Comparison of ENCODE assay signal across 8 cellular contexts in the genomic region with DNA sequence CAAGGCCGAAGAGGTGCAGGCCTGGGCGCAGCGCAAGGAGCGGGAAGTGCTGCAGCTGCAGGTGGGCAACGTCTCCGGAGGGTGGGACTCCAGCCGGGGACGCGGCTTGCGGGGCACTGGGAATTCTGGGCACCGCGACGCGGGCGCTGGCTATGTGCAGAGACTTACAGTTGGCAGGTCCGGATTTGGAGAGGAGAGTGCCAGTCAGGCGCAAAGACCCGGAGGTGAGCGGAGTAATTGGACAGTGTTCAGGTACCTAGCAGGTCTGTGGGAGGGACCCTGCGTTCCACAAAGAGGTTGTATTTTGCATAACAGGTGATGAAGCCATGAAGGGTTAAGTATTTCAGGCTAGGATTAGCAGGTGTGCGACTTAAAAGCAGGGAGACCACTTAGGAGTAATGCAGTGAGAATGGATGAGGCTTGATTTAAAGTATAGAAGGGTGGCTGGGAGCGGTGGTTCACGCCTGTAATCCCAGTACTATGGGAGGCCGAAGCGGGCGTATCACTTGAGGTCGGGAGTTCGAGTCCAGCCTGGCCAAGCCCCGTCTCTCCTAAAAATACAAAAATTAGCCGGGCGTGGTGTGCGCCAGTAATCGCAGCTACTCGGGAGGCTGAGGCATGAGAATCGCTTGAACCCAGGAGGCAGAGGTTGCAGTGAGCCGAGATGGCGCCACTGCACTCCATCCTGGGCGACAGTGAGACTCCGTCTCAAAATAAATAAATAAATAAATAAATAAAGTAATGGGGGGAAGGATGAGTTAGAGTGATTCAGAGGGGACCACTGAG. TPM values are rescaled to one million over a fixed set of nuclear protein-coding genes. Genes with fewer than 3 reads are reported as not detected.
A peak's percentile ranks its signal among the peaks of the same experiment; 100 is the strongest.
DNase-seq lines count a peak whose midpoint lies in the region; ATAC-seq lines count a peak whose summit lies in the region.

No MANE protein-coding gene starts in this region.

- DNase-seq in activated CD8-positive, alpha-beta memory T cell treated with anti-CD3 and anti-CD28 coated beads for 24 hours = peak; percentile 72
- DNase-seq in activated CD8-positive, alpha-beta memory T cell treated with anti-CD3 and anti-CD28 coated beads, Interleukin-2, amount 50 U/mL, for 4 hours = no peak
- DNase-seq in NCI-H2029 treated with DMSO at 0.1 percent for 48 hours (lab: John Stamatoyannopoulos, UW) (peak; percentile 39), GOT3 (lab: John Stamatoyannopoulos, UW) (no peak), left lobe of liver (ENCODE audit: low spot score) (no peak)
- DNase-seq in activated naive CD8-positive, alpha-beta T cell treated with anti-CD3 and anti-CD28 coated beads for 36 hours = no peak
- no peak for DNase-seq in stimulated activated naive B cell treated with anti-CD40 and anti-IgM and Interleukin-4, amounts not matched to agents 10 μg/mL and 1 μg/mL and 100 μg/mL, for 72 hours

- H3K27ac Mint-ChIP-seq in activated naive CD8-positive, alpha-beta T cell treated with anti-CD3 and anti-CD28 coated beads for 36 hours = peak overlapping the region; percentile 17
- peak overlapping the region; percentile 89 for H3K27ac Mint-ChIP-seq in stimulated activated naive B cell treated with anti-CD40 and anti-IgM and Interleukin-4, amounts not matched to agents 10 μg/mL and 1 μg/mL and 100 μg/mL, for 72 hours

- H3K9me3 Mint-ChIP-seq in activated naive CD8-positive, alpha-beta T cell treated with anti-CD3 and anti-CD28 coated beads for 36 hours = no peaks in the 10 kb centered on the region
- no peaks in the 10 kb centered on the region for H3K9me3 Mint-ChIP-seq in stimulated activated naive B cell treated with anti-CD40 and anti-IgM and Interleukin-4, amounts not matched to agents 10 μg/mL and 1 μg/mL and 100 μg/mL, for 72 hours

- no peak for ATAC-seq in stimulated activated naive B cell treated with anti-CD40 and anti-IgM and Interleukin-4, amounts not matched to agents 10 μg/mL and 1 μg/mL and 100 μg/mL, for 72 hours (replicated peaks)
- no peak for ATAC-seq in left lobe of liver

- peaks cover 32% of the 10 kb centered on the region for H3K36me3 ChIP-seq in iPS-20b (ENCODE audit: insufficient read depth, low read depth, low read length)

- H3K4me3 ChIP-seq in iPS-20b (ENCODE audit: low read length) = peak overlapping the region; percentile 96

- H3K4me3 Mint-ChIP-seq in activated naive CD8-positive, alpha-beta T cell treated with anti-CD3 and anti-CD28 coated beads for 36 hours = peak overlapping the region; percentile 85
- H3K4me3 Mint-ChIP-seq in stimulated activated naive B cell treated with anti-CD40 and anti-IgM and Interleukin-4, amounts not matched to agents 10 μg/mL and 1 μg/mL and 100 μg/mL, for 72 hours = peak overlapping the region; percentile 86 to 94

- no peaks in the 10 kb centered on the region for H3K9me3 ChIP-seq in iPS-20b (ENCODE audit: insufficient read depth, low read depth, low read length)

- no peaks in the 10 kb centered on the region for H3K27me3 Mint-ChIP-seq in activated naive CD8-positive, alpha-beta T cell treated with anti-CD3 and anti-CD28 coated beads for 36 hours
- no peaks in the 10 kb centered on the region for H3K27me3 Mint-ChIP-seq in stimulated activated naive B cell treated with anti-CD40 and anti-IgM and Interleukin-4, amounts not matched to agents 10 μg/mL and 1 μg/mL and 100 μg/mL, for 72 hours

- H3K4me1 ChIP-seq in iPS-20b (ENCODE audit: insufficient read depth, low read length) = peaks cover 15% of the 10 kb centered on the region

- no peaks in the 10 kb centered on the region for H3K27me3 ChIP-seq in iPS-20b (ENCODE audit: insufficient read depth, low read length)

- H3K4me1 Mint-ChIP-seq in activated naive CD8-positive, alpha-beta T cell treated with anti-CD3 and anti-CD28 coated beads for 36 hours = peaks cover 20% of the 10 kb centered on the region
- H3K4me1 Mint-ChIP-seq in stimulated activated naive B cell treated with anti-CD40 and anti-IgM and Interleukin-4, amounts not matched to agents 10 μg/mL and 1 μg/mL and 100 μg/mL, for 72 hours = peaks cover 14 to 38% of the 10 kb centered on the region in 2 donors

- peaks cover 22% of the 10 kb centered on the region for H3K36me3 Mint-ChIP-seq in activated naive CD8-positive, alpha-beta T cell treated with anti-CD3 and anti-CD28 coated beads for 36 hours
- peaks cover 24 to 30% of the 10 kb centered on the region in 2 donors for H3K36me3 Mint-ChIP-seq in stimulated activated naive B cell treated with anti-CD40 and anti-IgM and Interleukin-4, amounts not matched to agents 10 μg/mL and 1 μg/mL and 100 μg/mL, for 72 hours

- no peak overlapping the region for H3K27ac ChIP-seq in iPS-20b (ENCODE audit: low read length)

- H3K9ac ChIP-seq in iPS-20b (ENCODE audit: low read depth, low read length) = peak overlapping the region; percentile 87; the same call in 1 of the 2 replicates

RNA-seq across cellular contexts. Expression of a gene that starts 1.0 kb away (rescaled TPM):
- total RNA-seq in activated naive CD8-positive, alpha-beta T cell treated with anti-CD3 and anti-CD28 coated beads for 36 hours = 10 to 100 TPM; 70.9 to 72.4 TPM
- 48.3 TPM for total RNA-seq in left lobe of liver

RNA-seq across cellular contexts. Expression of a gene that starts 3.4 kb away (rescaled TPM):
- total RNA-seq in activated naive CD8-positive, alpha-beta T cell treated with anti-CD3 and anti-CD28 coated beads for 36 hours = 1 to 10 TPM in 1 of 2 experiments, under 1 TPM in 1; 0.87 to 1.1 TPM
- 1.6 TPM for total RNA-seq in left lobe of liver

RNA-seq across cellular contexts. Expression of a gene that starts 24.6 kb away (rescaled TPM):
- total RNA-seq in activated naive CD8-positive, alpha-beta T cell treated with anti-CD3 and anti-CD28 coated beads for 36 hours = under 1 TPM in 1 of 2 experiments, not detected in 1; 0.47 TPM
- 8.4 TPM for total RNA-seq in left lobe of liver

RNA-seq across cellular contexts. Expression of a gene that starts 37.7 kb away (rescaled TPM):
- total RNA-seq in activated naive CD8-positive, alpha-beta T cell treated with anti-CD3 and anti-CD28 coated beads for 36 hours = not detected
- total RNA-seq in left lobe of liver = not detected

Comparison
In these comparisons a context has a peak if more than half of its experiments do, and no peak if none do; other contexts are left out.
1. DNase-seq: peak in activated CD8-positive, alpha-beta memory T cell treated with anti-CD3 and anti-CD28 coated beads for 24 hours (single experiment) and NCI-H2029 treated with DMSO at 0.1 percent for 48 hours (single experiment); none in activated CD8-positive, alpha-beta memory T cell treated with anti-CD3 and anti-CD28 coated beads, Interleukin-2, amount 50 U/mL, for 4 hours (single experiment), activated naive CD8-positive, alpha-beta T cell treated with anti-CD3 and anti-CD28 coated beads for 36 hours (single experiment), stimulated activated naive B cell treated with anti-CD40 and anti-IgM and Interleukin-4, amounts not matched to agents 10 μg/mL and 1 μg/mL and 100 μg/mL, for 72 hours (single experiment), GOT3 (single experiment) and left lobe of liver (single experiment).